In genomic region chr19:35042056-35042730, GRCh38 we compare ENCODE assay signal across 19 cellular contexts. TPM values are rescaled to one million over a fixed set of nuclear protein-coding genes. Genes with fewer than 3 reads are reported as not detected.
A peak's percentile ranks its signal among the peaks of the same experiment; 100 is the strongest.
DNase-seq lines count a peak whose midpoint lies in the region; ATAC-seq, FAIRE-seq and TF ChIP-seq lines count a peak whose summit lies in the region.
"Had no signal": no experiment of that assay in that cellular context is flagged by ENCODE, and none has a peak within 500 bp of the region (broad histone marks: within the 10 kb centered on the region; RNA-seq: fewer than 3 reads in every experiment).

No MANE protein-coding gene starts in this region.

- no peak for ATAC-seq in CD8-positive, alpha-beta T cell
- no peak for ATAC-seq in GM19395 (IDR thresholded peaks at IDR 0.05; ENCODE audit: unreplicated experiment)
- ATAC-seq: activated CD4-positive, alpha-beta T cell treated with anti-CD3 and anti-CD28 coated beads for 36 hours; stimulated activated naive CD8-positive, alpha-beta T cell treated with anti-CD3 and anti-CD28 coated beads, Interleukin-15, Interleukin-2, amounts not matched to agents 100 U/mL and 50 U/mL, for 24 hours had no signal

- 71% methylated on average over 14 of the region's 14 CpGs for WGBS in prostate gland

- peak overlapping the region; percentile 85 to 87 for H3K9ac ChIP-seq in kidney (ENCODE audit: low read length in 2 of 2)

- no peak overlapping the region for H3K27ac Mint-ChIP-seq in CD8-positive, alpha-beta T cell
- H3K27ac Mint-ChIP-seq: activated CD4-positive, alpha-beta T cell treated with anti-CD3 and anti-CD28 coated beads for 36 hours had no signal

- H3K27me3 Mint-ChIP-seq in CD8-positive, alpha-beta T cell (ENCODE audit: low read depth) = no peaks in the 10 kb centered on the region

- no peak overlapping the region for H2AFZ ChIP-seq in PC-9

- H4K20me1 ChIP-seq in PC-9 (ENCODE audit: insufficient read depth) = no peaks in the 10 kb centered on the region

- POLR2A ChIA-PET in CD8-positive, alpha-beta T cell (lab: Charles Lee) = no interaction called here
- POLR2A ChIA-PET in PC-9 (lab: Charles Lee; ENCODE audit: unreplicated experiment) = interaction anchor here (0.6 kb wide), 1 partner anchor 19 kb away, joined by 5 read pairs; no protein-coding TSS in a partner anchor

- DNase-seq in CD8-positive, alpha-beta T cell = no peak
- DNase-seq in PC-9 (no peak), kidney (peak; percentile 91), prostate gland (ENCODE audit: low spot score) (no peak), occipital lobe (lab: John Stamatoyannopoulos, UW) (no peak), NCI-H2171 treated with DMSO at 0.1 percent for 48 hours (lab: John Stamatoyannopoulos, UW) (no peak), NCI-H524 (lab: John Stamatoyannopoulos, UW) (no peak)
- DNase-seq: activated CD4-positive, alpha-beta T cell treated with anti-CD3 and anti-CD28 coated beads for 36 hours; activated T-cell treated with anti-CD3 and anti-CD28 coated beads, Interleukin-2, amount 50 U/mL, for 48 hours; BE2C; foreskin melanocyte; GDM1; mammary epithelial cell; NCI-H1105; NCI-H345; stimulated activated CD4-positive, alpha-beta T cell treated with anti-CD3 and anti-CD28 coated beads, Interleukin-4, amount 100 ng/mL, for 4 hours; stimulated activated naive CD8-positive, alpha-beta T cell treated with anti-CD3 and anti-CD28 coated beads, Interleukin-15, Interleukin-2, amounts not matched to agents 100 U/mL and 50 U/mL, for 24 hours had no signal

- peaks cover 36% of the 10 kb centered on the region for H3K4me1 Mint-ChIP-seq in CD8-positive, alpha-beta T cell (ENCODE audit: low read depth)

- H3K27ac ChIP-seq in CD8-positive, alpha-beta T cell (ENCODE audit: low read depth, low read length) = no peak overlapping the region
- H3K27ac ChIP-seq in PC-9 (no peak overlapping the region), kidney (ENCODE audit: low read depth in 2 of 2, low read length in 2 of 2) (peak overlapping the region; percentile 94 to 97), prostate gland (peak overlapping the region; percentile 54 to 64)

- CTCF ChIA-PET in CD8-positive, alpha-beta T cell (lab: Charles Lee) = interaction anchor here (1.1 to 3.8 kb wide), 2 partner anchors 28 to 69 kb away, joined by 3 to 22 read pairs; no protein-coding TSS in a partner anchor
- CTCF ChIA-PET in PC-9 (lab: Charles Lee) = interaction anchor here (0.7 kb wide), 1 partner anchor 571 kb away, joined by 4 read pairs; no protein-coding TSS in a partner anchor

- intact Hi-C loops in CD8-positive, alpha-beta T cell (cut with DNase I, micrococcal nuclease) = no loop called here
- intact Hi-C loops in PC-9 (cut with micrococcal nuclease; ENCODE audit: unreplicated experiment) = no loop called here
- intact Hi-C loops in kidney (cut with DNase I) = no loop called here
- intact Hi-C loops in prostate gland (cut with DNase I) = no loop called here

- no peaks in the 10 kb centered on the region for H3K79me2 ChIP-seq in PC-9 (ENCODE audit: low read depth)

- TF ChIP-seq POLR2A in prostate gland (IDR thresholded peaks at IDR 0.05) = no peak

- no peak for FAIRE-seq in kidney (lab: Jason Lieb, UNC)

- H3K4me3 ChIP-seq in CD8-positive, alpha-beta T cell (ENCODE audit: low read depth, low read length) = no peak overlapping the region
- H3K4me3 ChIP-seq in PC-9 = no peak overlapping the region
- peak overlapping the region; percentile 81 to 82 for H3K4me3 ChIP-seq in kidney (ENCODE audit: low read length in 2 of 2)
- peak overlapping the region; percentile 3 to 18 for H3K4me3 ChIP-seq in prostate gland

- H3K4me3 Mint-ChIP-seq in CD8-positive, alpha-beta T cell = peak overlapping the region; percentile 26
- H3K4me3 Mint-ChIP-seq: activated CD4-positive, alpha-beta T cell treated with anti-CD3 and anti-CD28 coated beads for 36 hours had no signal

- no peaks in the 10 kb centered on the region for H3K36me3 ChIP-seq in CD8-positive, alpha-beta T cell (ENCODE audit: insufficient read depth, low read length)
- H3K36me3 ChIP-seq in PC-9 (ENCODE audit: low read depth) (no peaks in the 10 kb centered on the region), kidney (ENCODE audit: control insufficient read depth in 1 of 2, insufficient read depth in 2 of 2, low read length in 2 of 2) (no peaks in the 10 kb centered on the region), prostate gland (no peaks in the 10 kb centered on the region)
- H3K36me3 ChIP-seq: BE2C had no signal

- H3K36me3 Mint-ChIP-seq in CD8-positive, alpha-beta T cell = no peaks in the 10 kb centered on the region

- TF ChIP-seq CTCF in CD8-positive, alpha-beta T cell (IDR thresholded peaks at IDR 0.05) = no peak
- TF ChIP-seq CTCF in PC-9 (conservative IDR thresholded peaks at IDR 0.05) (no peak), kidney (IDR thresholded peaks at IDR 0.05; ENCODE audit: borderline replicate concordance, extremely low read depth, insufficient read depth) (no peak), prostate gland (IDR thresholded peaks at IDR 0.05) (no peak)

- H3K9me3 Mint-ChIP-seq in CD8-positive, alpha-beta T cell = no peaks in the 10 kb centered on the region

- H3F3A ChIP-seq in PC-9 (ENCODE audit: insufficient read depth, low read depth) = peaks cover 6% of the 10 kb centered on the region; the same call in 1 of the 2 replicates

- peaks cover 28% of the 10 kb centered on the region for H3K4me1 ChIP-seq in CD8-positive, alpha-beta T cell (ENCODE audit: insufficient read depth, low read length)
- H3K4me1 ChIP-seq in PC-9 (replicated peaks; ENCODE audit: insufficient read depth) = peaks cover 8% of the 10 kb centered on the region; the same call in 1 of the 2 replicates
- peaks cover 23 to 57% of the 10 kb centered on the region in 2 donors for H3K4me1 ChIP-seq in kidney (ENCODE audit: control insufficient read depth in 1 of 2, insufficient read depth in 1 of 2, low read depth in 1 of 2, low read length in 2 of 2)
- peaks cover 5% of the 10 kb centered on the region for H3K4me1 ChIP-seq in prostate gland (replicated peaks)
- H3K4me1 ChIP-seq: BE2C had no signal

- TSS peak; percentile 46 for BruUV-seq in PC-9 (replicated peaks; lab: Mats Ljungman, UMichigan)

- no peaks in the 10 kb centered on the region for H3K9me3 ChIP-seq in CD8-positive, alpha-beta T cell (ENCODE audit: low read length)
- H3K9me3 ChIP-seq in PC-9 (ENCODE audit: insufficient read depth, low read depth) = no peaks in the 10 kb centered on the region
- H3K9me3 ChIP-seq in kidney (ENCODE audit: control insufficient read depth in 1 of 2, low read length in 2 of 2) = no peaks in the 10 kb centered on the region
- H3K9me3 ChIP-seq in prostate gland = no peaks in the 10 kb centered on the region
- H3K9me3 ChIP-seq: BE2C had no signal

- no peaks in the 10 kb centered on the region for H3K27me3 ChIP-seq in CD8-positive, alpha-beta T cell (ENCODE audit: insufficient read depth, low read length)
- H3K27me3 ChIP-seq in PC-9 (ENCODE audit: insufficient read depth, low read depth) = no peaks in the 10 kb centered on the region
- no peaks in the 10 kb centered on the region for H3K27me3 ChIP-seq in prostate gland (replicated peaks; ENCODE audit: insufficient read depth)
- H3K27me3 ChIP-seq: BE2C had no signal

- no peaks in the 10 kb centered on the region for H3K9me2 ChIP-seq in PC-9 (ENCODE audit: insufficient read depth)

- H3K4me2 ChIP-seq in PC-9 = no peak overlapping the region

RNA-seq across cellular contexts. Expression of gene HPN, which starts 0.7 kb away (rescaled TPM):
- not detected for total RNA-seq in CD8-positive, alpha-beta T cell
- total RNA-seq in PC-9 (2021) = 12.3 and 19.2 TPM in 2 replicates
- total RNA-seq in kidney = 134 TPM
- polyA plus RNA-seq in kidney (ENCODE audit: insufficient read depth, low read depth, low replicate concordance) = 331 TPM
- total RNA-seq in prostate gland = 10 to 100 TPM; 14.8 to 22.6 TPM
- total RNA-seq in occipital lobe = not detected
- total RNA-seq: dermis microvascular lymphatic vessel endothelial cell had no signal
- polyA plus RNA-seq: mammary epithelial cell had no signal

RNA-seq across cellular contexts. Expression of gene SCN1B, which starts 11.9 kb away (rescaled TPM):
- 1 to 10 TPM; 1.9 to 2.3 TPM for total RNA-seq in CD8-positive, alpha-beta T cell
- 2.4 and 3.0 TPM in 2 replicates for total RNA-seq in PC-9 (2021)
- total RNA-seq in kidney = 24.1 TPM
- 9.6 TPM for polyA plus RNA-seq in kidney (ENCODE audit: insufficient read depth, low read depth, low replicate concordance)
- total RNA-seq in prostate gland = 10 to 100 TPM in 1 of 2 donors, 1 to 10 TPM in 1; 9.7 to 10.6 TPM
- total RNA-seq in occipital lobe = 1.1 TPM

RNA-seq across cellular contexts. Expression of gene GRAMD1A, which starts 42.1 kb away (rescaled TPM):
- 100 to 1,000 TPM; 207 to 221 TPM for total RNA-seq in CD8-positive, alpha-beta T cell
- total RNA-seq in PC-9 (2021) = 62.7 and 105 TPM in 2 replicates
- total RNA-seq in kidney = 87.3 TPM
- 29.8 TPM for polyA plus RNA-seq in kidney (ENCODE audit: insufficient read depth, low read depth, low replicate concordance)
- 100 to 1,000 TPM in 1 of 2 donors, 10 to 100 TPM in 1; 32.2 to 120 TPM for total RNA-seq in prostate gland
- 29.6 TPM for total RNA-seq in occipital lobe

Comparison
In these comparisons a context has a peak if more than half of its experiments do, and no peak if none do; other contexts are left out.
1. H3K27ac ChIP-seq: peak in kidney (2 of 2) and prostate gland (2 of 2); none in CD8-positive, alpha-beta T cell (single experiment) and PC-9 (single experiment).
2. H3K4me3 ChIP-seq: peak in kidney (2 of 2) and prostate gland (2 of 2); none in CD8-positive, alpha-beta T cell (single experiment) and PC-9 (single experiment).
3. RNA of gene HPN, which starts 0.7 kb away (total RNA-seq): 134 TPM in kidney (single experiment), 14.8 to 22.6 TPM in prostate gland and 12.3 to 19.2 TPM in PC-9; not detected in CD8-positive, alpha-beta T cell and not detected in occipital lobe (single experiment); every median in the first group is over 10 times any median in the second.